13 cellular contexts compared by ENCODE assay signal in genomic region chr18:79571221-79572092, GRCh38.
DNase-seq lines count a peak whose midpoint lies in the region; TF ChIP-seq lines count a peak whose summit lies in the region.
"Had no signal": no experiment of that assay in that cellular context is flagged by ENCODE, and none has a peak within 500 bp of the region (broad histone marks: within the 10 kb centered on the region; RNA-seq: fewer than 3 reads in every experiment).

No MANE protein-coding gene starts in this region.

- peaks cover 27% of the 10 kb centered on the region for H3K9me3 ChIP-seq in OCI-LY3 (ENCODE audit: insufficient read depth, low read length)
- peaks cover 12% of the 10 kb centered on the region for H3K9me3 ChIP-seq in skeletal muscle satellite cell (replicated peaks; ENCODE audit: low read length)
- no peaks in the 10 kb centered on the region for H3K9me3 ChIP-seq in OCI-LY7 (ENCODE audit: low read length)
- no peaks in the 10 kb centered on the region for H3K9me3 ChIP-seq in hepatocyte (ENCODE audit: low read depth)

- POLR2A ChIA-PET in OCI-LY7 (lab: Charles Lee), result no interaction called here

- WGBS in hepatocyte (ENCODE audit: low lambda C conversion rate, missing lambda C conversion rate), result 94% methylated on average over 37 of the region's 38 CpGs

- no TSS peak for BruUV-seq in OCI-LY7 (replicated peaks; lab: Mats Ljungman, UMichigan)

- H3K79me2 ChIP-seq in OCI-LY3 (ENCODE audit: low read length) (no peaks in the 10 kb centered on the region), OCI-LY7 (ENCODE audit: insufficient read depth, low read depth, low read length) (no peaks in the 10 kb centered on the region), hepatocyte (no peaks in the 10 kb centered on the region)

- peak overlapping the region; percentile 69 for H3K4me3 ChIP-seq in OCI-LY3 (ENCODE audit: low read length)
- H3K4me3 ChIP-seq in skeletal muscle satellite cell (ENCODE audit: low read length), result no peak overlapping the region
- H3K4me3 ChIP-seq in OCI-LY7 (ENCODE audit: low read depth, low read length, poor library complexity, severe bottlenecking), result no peak overlapping the region
- H3K4me3 ChIP-seq in hepatocyte, result no peak overlapping the region
- H3K4me3 ChIP-seq: uterus had no signal

- no peak for TF ChIP-seq CTCF in OCI-LY3 (IDR thresholded peaks at IDR 0.05; ENCODE audit: low read depth, low read length)
- TF ChIP-seq CTCF in OCI-LY7 (conservative IDR thresholded peaks at IDR 0.05; ENCODE audit: low read length), result no peak
- TF ChIP-seq CTCF in hepatocyte (IDR thresholded peaks at IDR 0.05; ENCODE audit: poor library complexity), result no peak

- H3K4me1 ChIP-seq in OCI-LY3 (ENCODE audit: low read length) (peaks cover 48% of the 10 kb centered on the region), skeletal muscle satellite cell (ENCODE audit: control insufficient read depth, insufficient read depth, low read length) (peaks cover 36% of the 10 kb centered on the region), OCI-LY7 (ENCODE audit: insufficient read depth, low read length, poor library complexity, severe bottlenecking) (no peaks in the 10 kb centered on the region), hepatocyte (ENCODE audit: insufficient read depth) (peaks cover 21% of the 10 kb centered on the region)

- H3K27me3 ChIP-seq in OCI-LY3 (ENCODE audit: low read depth, low read length) (no peaks in the 10 kb centered on the region), skeletal muscle satellite cell (ENCODE audit: control insufficient read depth, insufficient read depth, low read length) (peaks cover 6% of the 10 kb centered on the region), hepatocyte (no peaks in the 10 kb centered on the region)
- H3K27me3 ChIP-seq: uterus had no signal

- peak overlapping the region; percentile 2; the same call in 1 of the 2 replicates for H2AFZ ChIP-seq in OCI-LY3 (ENCODE audit: low read depth, low read length)
- no peak overlapping the region for H2AFZ ChIP-seq in OCI-LY7 (ENCODE audit: low read length)
- no peak overlapping the region for H2AFZ ChIP-seq in hepatocyte

- CTCF ChIA-PET in OCI-LY7 (lab: Charles Lee; ENCODE audit: unreplicated experiment), result no interaction called here

- H4K20me1 ChIP-seq in OCI-LY3 (ENCODE audit: insufficient read depth, low read length) (no peaks in the 10 kb centered on the region), OCI-LY7 (ENCODE audit: insufficient read depth, low read length) (no peaks in the 10 kb centered on the region), hepatocyte (ENCODE audit: insufficient read depth, poor library complexity, severe bottlenecking) (no peaks in the 10 kb centered on the region)

- H3K36me3 ChIP-seq in OCI-LY3 (replicated peaks; ENCODE audit: low read depth, low read length) (peaks cover 27% of the 10 kb centered on the region), skeletal muscle satellite cell (ENCODE audit: insufficient read depth, low read length) (no peaks in the 10 kb centered on the region), OCI-LY7 (ENCODE audit: insufficient read depth, low read length) (no peaks in the 10 kb centered on the region), hepatocyte (replicated peaks; ENCODE audit: insufficient read depth, low read depth) (no peaks in the 10 kb centered on the region)
- H3K36me3 ChIP-seq: uterus had no signal

- H3K4me2 ChIP-seq in OCI-LY3 (ENCODE audit: low read length) (peak overlapping the region; percentile 83), skeletal muscle satellite cell (ENCODE audit: low read length) (no peak overlapping the region), OCI-LY7 (ENCODE audit: low read length) (no peak overlapping the region), hepatocyte (no peak overlapping the region)

- DNase-seq in activated effector memory CD4-positive, alpha-beta T cell treated with anti-CD3 and anti-CD28 coated beads, Interleukin-2, amount 50 U/mL, for 16 hours, result peak; percentile 58
- DNase-seq in activated effector memory CD4-positive, alpha-beta T cell treated with Interleukin-2 at 50 U/mL for 16 hours, result no peak
- DNase-seq in islet precursor cell (peak; percentile 32), OCI-LY7 (ENCODE audit: low spot score) (no peak), hepatocyte (ENCODE audit: low spot score) (no peak)
- DNase-seq in effector CD4-positive, alpha-beta T cell, result no peak
- DNase-seq: central memory CD4-positive, alpha-beta T cell; NCI-H2029 treated with DMSO at 0.1 percent for 48 hours; stimulated activated naive CD4-positive, alpha-beta T cell had no signal

- intact Hi-C loops in OCI-LY7 (cut with micrococcal nuclease; ENCODE audit: unreplicated experiment), result no loop called here

- H3K9me2 ChIP-seq in OCI-LY7 (ENCODE audit: insufficient read depth, low read length), result no peaks in the 10 kb centered on the region
- H3K9me2 ChIP-seq in hepatocyte (replicated peaks; ENCODE audit: insufficient read depth), result no peaks in the 10 kb centered on the region

- H3K27ac ChIP-seq in OCI-LY3 (ENCODE audit: low read length) (peak overlapping the region; percentile 92), OCI-LY7 (ENCODE audit: low read depth, low read length, poor library complexity, severe bottlenecking) (no peak overlapping the region), hepatocyte (no peak overlapping the region)
- H3K27ac ChIP-seq: uterus, VCaP had no signal

- H3K9ac ChIP-seq in OCI-LY3 (ENCODE audit: low read length) (peak overlapping the region; percentile 80), skeletal muscle satellite cell (ENCODE audit: low read depth, low read length) (peak overlapping the region; percentile 8)

Comparison
In these comparisons a context has a peak if more than half of its experiments do, and no peak if none do; other contexts are left out.
1. DNase-seq: peak in activated effector memory CD4-positive, alpha-beta T cell treated with anti-CD3 and anti-CD28 coated beads, Interleukin-2, amount 50 U/mL, for 16 hours (single experiment) and islet precursor cell (single experiment); none in activated effector memory CD4-positive, alpha-beta T cell treated with Interleukin-2 at 50 U/mL for 16 hours (single experiment), effector CD4-positive, alpha-beta T cell (single experiment), OCI-LY7 (single experiment) and hepatocyte (single experiment).